In the genomic region with DNA sequence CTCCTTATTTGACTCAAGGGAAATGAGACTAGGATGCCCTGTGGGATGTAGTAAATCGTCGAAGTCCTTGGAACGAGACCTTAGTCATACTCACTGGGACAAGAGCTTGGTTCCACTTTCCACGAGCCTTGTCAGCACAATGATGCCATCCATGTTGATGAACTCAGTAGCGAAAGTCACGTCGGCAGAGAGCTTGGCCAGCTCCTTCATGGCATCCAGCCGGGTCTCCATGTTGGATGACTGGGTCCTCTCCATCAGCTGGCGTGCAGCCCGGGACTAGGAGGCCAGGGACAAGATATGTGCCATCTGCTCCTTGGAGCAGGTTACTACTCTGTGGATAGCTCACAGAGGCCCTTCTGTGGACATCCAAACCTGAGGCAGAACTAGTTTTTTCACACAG, we compare ENCODE assay signal across 18 cellular contexts. TPM values are rescaled to one million over a fixed set of nuclear protein-coding genes. Genes with fewer than 3 reads are reported as not detected.
DNase-seq lines count a peak whose midpoint lies in the region; ATAC-seq and TF ChIP-seq lines count a peak whose summit lies in the region.
"Had no signal": no experiment of that assay in that cellular context is flagged by ENCODE, and none has a peak within 500 bp of the region (broad histone marks: within the 10 kb centered on the region; RNA-seq: fewer than 3 reads in every experiment).

No MANE protein-coding gene starts in this region.

- peak overlapping the region; percentile 32 for H3K27ac ChIP-seq in WERI-Rb-1
- H3K27ac ChIP-seq in dorsolateral prefrontal cortex = peak overlapping the region in 32 of 59 donors; percentile 2 to 93 (median 42)
- H3K27ac ChIP-seq: A549, SJCRH30 had no signal

- H3K9me3 ChIP-seq in WERI-Rb-1 (ENCODE audit: severe bottlenecking) = no peaks in the 10 kb centered on the region
- no peaks in the 10 kb centered on the region for H3K9me3 ChIP-seq in mucosa of descending colon
- H3K9me3 ChIP-seq: A549, SJCRH30 had no signal

- intact Hi-C loops in dorsolateral prefrontal cortex (cut with DNase I) = no loop called here
- intact Hi-C loops in mucosa of descending colon (cut with DNase I, micrococcal nuclease) = no loop called here

- peak; percentile 98 for DNase-seq in G401 (ENCODE audit: low spot score)
- peak; percentile 62 for DNase-seq in NCI-H2171 (lab: John Stamatoyannopoulos, UW)
- DNase-seq in WERI-Rb-1 = no peak
- peak in 1 of 10 donors; percentile 98 for DNase-seq in dorsolateral prefrontal cortex
- DNase-seq in mucosa of descending colon = no peak
- no peak for DNase-seq in stimulated activated CD4-positive, alpha-beta T cell treated with anti-CD3 and anti-CD28 coated beads, Interleukin-15, amount 100 ng/mL, for 24 hours
- DNase-seq in A172 (ENCODE audit: low spot score) = no peak
- DNase-seq: CD4-positive, CD25-positive, alpha-beta regulatory T cell; DMS153; MV-4-11; NCI-H1105 treated with DMSO at 0.1 percent for 48 hours; NCI-H2081 treated with DMSO at 0.1 percent for 48 hours; NCI-H510A treated with DMSO at 0.1 percent for 48 hours; NCI-H774; SJCRH30 had no signal

- H3K27me3 ChIP-seq in WERI-Rb-1 (ENCODE audit: insufficient read depth, low read depth, severe bottlenecking) (no peaks in the 10 kb centered on the region), dorsolateral prefrontal cortex (no peaks in the 10 kb centered on the region)
- H3K27me3 ChIP-seq: SJCRH30 had no signal

- H3K4me3 ChIP-seq in WERI-Rb-1 (ENCODE audit: low read depth, low read length) (no peak overlapping the region), dorsolateral prefrontal cortex (no peak overlapping the region), mucosa of descending colon (no peak overlapping the region)
- H3K4me3 ChIP-seq: A549, SJCRH30 had no signal

- H3K36me3 ChIP-seq in WERI-Rb-1 (peaks cover 52% of the 10 kb centered on the region), mucosa of descending colon (ENCODE audit: low read depth) (peaks cover 7% of the 10 kb centered on the region)

- TF ChIP-seq CTCF in WERI-Rb-1 (IDR thresholded peaks at IDR 0.05; ENCODE audit: low read depth, low read length) (no peak), dorsolateral prefrontal cortex (IDR thresholded peaks at IDR 0.05 in 54 of 56, conservative IDR thresholded peaks at IDR 0.05 in 2 of 56; ENCODE audit: low read depth in 1 of 56, partially characterized antibody in 56 of 56) (no peak), mucosa of descending colon (IDR thresholded peaks at IDR 0.05) (no peak)

- no peaks in the 10 kb centered on the region for H3K4me1 ChIP-seq in mucosa of descending colon (ENCODE audit: low read depth)
- H3K4me1 ChIP-seq: A549, SJCRH30 had no signal

- ATAC-seq in HG02610 (IDR thresholded peaks at IDR 0.05; ENCODE audit: unreplicated experiment) (no peak), mucosa of descending colon (no peak)
- ATAC-seq: A549, HCT116 had no signal

- in situ Hi-C loops in G401 (cut with HindIII; ENCODE audit: low sequenced_read_pairs) = no loop called here

RNA-seq across cellular contexts. Expression of a gene that starts 17.5 kb away (rescaled TPM):
- 18.7 and 45.5 TPM in 2 replicates for total RNA-seq in G401 (2014; rRNA removed; shearing (Covaris generic))
- total RNA-seq in dorsolateral prefrontal cortex (100 to 1,000 TPM in 49 of 120 experiments, 10 to 100 TPM in 71; 74.1 to 143 (median 97.3) TPM), mucosa of descending colon (10 to 100 TPM; 21.2 to 46.6 (median 27.1) TPM)
- total RNA-seq in A172 (2014; rRNA removed; shearing (Covaris generic)) = 33.4 and 44.9 TPM in 2 replicates

Comparison
In these comparisons a context has a peak if more than half of its experiments do, and no peak if none do; other contexts are left out.
1. DNase-seq: peak in G401 (single experiment) and NCI-H2171 (single experiment); none in WERI-Rb-1 (single experiment), mucosa of descending colon (0 of 3), stimulated activated CD4-positive, alpha-beta T cell treated with anti-CD3 and anti-CD28 coated beads, Interleukin-15, amount 100 ng/mL, for 24 hours (single experiment) and A172 (single experiment).